In the genomic region with DNA sequence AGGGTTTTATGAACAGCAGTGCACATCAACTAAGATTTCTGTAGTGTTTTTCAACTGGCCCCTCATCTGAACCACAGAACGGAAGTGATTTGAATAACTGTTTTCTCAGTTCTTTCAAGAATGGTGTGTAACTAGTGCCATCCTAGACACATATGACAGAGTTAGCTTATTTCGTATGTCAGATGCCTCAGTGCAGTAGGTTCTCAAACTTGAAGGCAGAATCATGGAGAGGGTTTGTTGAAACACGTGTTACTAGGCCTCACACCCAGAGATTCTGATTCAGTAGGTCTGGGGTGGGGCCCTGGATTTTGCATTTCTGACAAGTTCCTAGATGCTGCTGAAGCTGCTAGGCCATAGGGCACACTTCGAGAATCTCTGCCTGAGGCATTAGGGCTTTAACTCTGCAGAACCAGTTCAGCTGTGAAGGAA, we compare ENCODE assay signal across 12 cellular contexts. TPM values are rescaled to one million over a fixed set of nuclear protein-coding genes. Genes with fewer than 3 reads are reported as not detected.
A peak's percentile ranks its signal among the peaks of the same experiment; 100 is the strongest.
DNase-seq lines count a peak whose midpoint lies in the region; ATAC-seq, FAIRE-seq and TF ChIP-seq lines count a peak whose summit lies in the region.
"Had no signal": no experiment of that assay in that cellular context is flagged by ENCODE, and none has a peak within 500 bp of the region (broad histone marks: within the 10 kb centered on the region; RNA-seq: fewer than 3 reads in every experiment).

No MANE protein-coding gene starts in this region.

- TF ChIP-seq CTCF in GM20000 (IDR thresholded peaks at IDR 0.05; ENCODE audit: extremely low read depth, missing control alignments) (no peak), PC-3 (conservative IDR thresholded peaks at IDR 0.05; ENCODE audit: low read depth, low read length) (no peak), pancreas (IDR thresholded peaks at IDR 0.05) (no peak)

- H3K79me1 ChIP-seq in neuronal stem cell (ENCODE audit: low read depth, low read length) = no peaks in the 10 kb centered on the region

- H2AFZ ChIP-seq in PC-3 (ENCODE audit: low read length) (no peak overlapping the region), neuronal stem cell (ENCODE audit: low read length) (no peak overlapping the region)

- CTCF ChIA-PET in PC-3 (lab: Charles Lee) = no interaction called here

- no peaks in the 10 kb centered on the region for H3K79me2 ChIP-seq in PC-3 (ENCODE audit: low read length)

- no peak overlapping the region for H4K91ac ChIP-seq in neuronal stem cell (ENCODE audit: low read depth, low read length, poor library complexity)

- no peaks in the 10 kb centered on the region for H3K9me2 ChIP-seq in PC-3 (replicated peaks; ENCODE audit: low read length)
- H3K9me2 ChIP-seq: SK-N-SH had no signal

- H3K4ac ChIP-seq in neuronal stem cell (ENCODE audit: low read length) = no peak overlapping the region

- no peaks in the 10 kb centered on the region for H3F3A ChIP-seq in PC-3 (ENCODE audit: low read length, unreplicated experiment)

- no peak for FAIRE-seq in pancreas (lab: Jason Lieb, UNC)
- FAIRE-seq: colon had no signal

- no peak overlapping the region for H2AK5ac ChIP-seq in neuronal stem cell (ENCODE audit: low read depth, low read length)

- H2BK5ac ChIP-seq in neuronal stem cell (ENCODE audit: low read length) = no peak overlapping the region

- ATAC-seq in GM18499 (IDR thresholded peaks at IDR 0.05; ENCODE audit: insufficient read depth, unreplicated experiment) (peak; percentile 99), HG03060 (IDR thresholded peaks at IDR 0.05; ENCODE audit: low read depth, unreplicated experiment) (peak; percentile 97), PC-3 (no peak), pancreas (no peak)

- H3K36me3 ChIP-seq in PC-3 (ENCODE audit: low read depth, low read length) (peaks cover 13% of the 10 kb centered on the region; the same call in 1 of the 2 replicates), pancreas (peaks cover 0 to 21% (median 9%) of the 10 kb centered on the region in 3 donors), neuronal stem cell (replicated peaks in 1 of 2; ENCODE audit: control insufficient read depth in 2 of 2, insufficient read depth in 2 of 2, low read length in 2 of 2) (peaks cover 12 to 91% of the 10 kb centered on the region in 2 donors)

- no peaks in the 10 kb centered on the region for H4K20me1 ChIP-seq in PC-3 (ENCODE audit: low read length)

- H3K27me3 ChIP-seq in PC-3 (ENCODE audit: low read length) (no peaks in the 10 kb centered on the region), pancreas (no peaks in the 10 kb centered on the region), neuronal stem cell (ENCODE audit: control insufficient read depth in 3 of 3, insufficient read depth in 3 of 3, low read depth in 1 of 3, low read length in 3 of 3) (no peaks in the 10 kb centered on the region)

- H3K9ac ChIP-seq in PC-3 (ENCODE audit: low read length) = no peak overlapping the region
- no peak overlapping the region for H3K9ac ChIP-seq in neuronal stem cell (ENCODE audit: low read depth, low read length, poor library complexity)
- H3K9ac ChIP-seq: SK-N-SH had no signal

- no peak overlapping the region for H3K23ac ChIP-seq in neuronal stem cell (ENCODE audit: low read depth, low read length, poor library complexity)

- H3K27ac ChIP-seq in PC-3 (ENCODE audit: low read length) (no peak overlapping the region), pancreas (no peak overlapping the region), neuronal stem cell (replicated peaks; ENCODE audit: low read length) (no peak overlapping the region)

- H3K9me3 ChIP-seq in PC-3 (ENCODE audit: low read length) (no peaks in the 10 kb centered on the region), pancreas (no peaks in the 10 kb centered on the region), neuronal stem cell (replicated peaks in 1 of 2; ENCODE audit: control insufficient read depth in 2 of 2, insufficient read depth in 1 of 2, low read depth in 1 of 2, low read length in 2 of 2) (no peaks in the 10 kb centered on the region)
- H3K9me3 ChIP-seq: SK-N-SH had no signal

- POLR2A ChIA-PET in PC-3 (lab: Charles Lee; ENCODE audit: unreplicated experiment) = no interaction called here

- no peak overlapping the region for H4K8ac ChIP-seq in neuronal stem cell (ENCODE audit: low read depth, low read length)

- H3K4me1 ChIP-seq in PC-3 (ENCODE audit: insufficient read depth, low read length) = no peaks in the 10 kb centered on the region
- H3K4me1 ChIP-seq in pancreas = no peaks in the 10 kb centered on the region
- no peaks in the 10 kb centered on the region for H3K4me1 ChIP-seq in neuronal stem cell (ENCODE audit: control insufficient read depth in 2 of 2, insufficient read depth in 1 of 2, low read depth in 1 of 2, low read length in 2 of 2)

- DNase-seq in GM20000 (ENCODE audit: low spot score) (peak; percentile 69), PC-3 (peak; percentile 23), NCI-H82 (lab: John Stamatoyannopoulos, UW) (no peak), pancreas (no peak), COLO668 (lab: John Stamatoyannopoulos, UW; ENCODE audit: unreplicated experiment) (no peak), neuronal stem cell (ENCODE audit: low spot score) (no peak)
- DNase-seq: CD4-positive, alpha-beta memory T cell; NCI-H2107; SK-N-SH had no signal

- H3K4me2 ChIP-seq in PC-3 (ENCODE audit: low read length) = no peak overlapping the region
- no peak overlapping the region for H3K4me2 ChIP-seq in neuronal stem cell (ENCODE audit: insufficient read depth, low read length, poor library complexity, severe bottlenecking)
- H3K4me2 ChIP-seq: SK-N-SH had no signal

- 96 to 97% methylated on average over 4 of the region's 4 CpGs for WGBS in pancreas, 2 donors
- no CpG with 5 or more reads among the region's 4 CpGs for WGBS in neuronal stem cell (ENCODE audit: extremely low coverage in 2 of 2, insufficient read length in 2 of 2, insufficient replicate concordance in 1 of 2), 2 donors

- no peak overlapping the region for H3K14ac ChIP-seq in neuronal stem cell (ENCODE audit: low read length)

- H2BK12ac ChIP-seq in neuronal stem cell (ENCODE audit: low read length) = no peak overlapping the region

- H3K18ac ChIP-seq in neuronal stem cell (ENCODE audit: low read length) = no peak overlapping the region

- no peak overlapping the region for H2BK15ac ChIP-seq in neuronal stem cell (ENCODE audit: low read length)

- intact Hi-C loops in PC-3 (cut with micrococcal nuclease) = no loop called here
- intact Hi-C loops in pancreas (cut with DNase I) = no loop called here

- no TSS peak for BruUV-seq in PC-3 (replicated peaks; lab: Mats Ljungman, UMichigan)

- H3K4me3 ChIP-seq in PC-3 (ENCODE audit: low read length) = no peak overlapping the region
- no peak overlapping the region for H3K4me3 ChIP-seq in pancreas
- no peak overlapping the region for H3K4me3 ChIP-seq in neuronal stem cell (ENCODE audit: low read length in 2 of 2)

- no peak overlapping the region for H2BK120ac ChIP-seq in neuronal stem cell (ENCODE audit: low read depth, low read length)

RNA-seq across cellular contexts. Expression of gene SCCPDH, which starts 49.0 kb away (rescaled TPM):
- total RNA-seq in PC-3 (2014; rRNA removed) (46.1 and 50.8 TPM in 2 replicates), pancreas (10 to 100 TPM in 4 of 6 donors, 1 to 10 TPM in 2; 8.9 to 17.9 (median 11.9) TPM)
- 10 to 100 TPM in 1 of 2 donors, 1 to 10 TPM in 1; 6.9 to 17.8 TPM for polyA plus RNA-seq in pancreas
- polyA plus RNA-seq in neuronal stem cell (2013, experiment 1 of 2) = 30.3 TPM
- polyA plus RNA-seq in neuronal stem cell (2013, experiment 2 of 2) = 30.5 TPM

Comparison
In these comparisons a context has a peak if more than half of its experiments do, and no peak if none do; other contexts are left out.
1. ATAC-seq: peak in GM18499 (single experiment) and HG03060 (single experiment); none in PC-3 (single experiment) and pancreas (0 of 4).
2. DNase-seq: peak in GM20000 (single experiment) and PC-3 (single experiment); none in NCI-H82 (single experiment), pancreas (0 of 6), COLO668 (single experiment) and neuronal stem cell (single experiment).